Comparison of ENCODE assay signal across 1 cellular context in the genomic region with DNA sequence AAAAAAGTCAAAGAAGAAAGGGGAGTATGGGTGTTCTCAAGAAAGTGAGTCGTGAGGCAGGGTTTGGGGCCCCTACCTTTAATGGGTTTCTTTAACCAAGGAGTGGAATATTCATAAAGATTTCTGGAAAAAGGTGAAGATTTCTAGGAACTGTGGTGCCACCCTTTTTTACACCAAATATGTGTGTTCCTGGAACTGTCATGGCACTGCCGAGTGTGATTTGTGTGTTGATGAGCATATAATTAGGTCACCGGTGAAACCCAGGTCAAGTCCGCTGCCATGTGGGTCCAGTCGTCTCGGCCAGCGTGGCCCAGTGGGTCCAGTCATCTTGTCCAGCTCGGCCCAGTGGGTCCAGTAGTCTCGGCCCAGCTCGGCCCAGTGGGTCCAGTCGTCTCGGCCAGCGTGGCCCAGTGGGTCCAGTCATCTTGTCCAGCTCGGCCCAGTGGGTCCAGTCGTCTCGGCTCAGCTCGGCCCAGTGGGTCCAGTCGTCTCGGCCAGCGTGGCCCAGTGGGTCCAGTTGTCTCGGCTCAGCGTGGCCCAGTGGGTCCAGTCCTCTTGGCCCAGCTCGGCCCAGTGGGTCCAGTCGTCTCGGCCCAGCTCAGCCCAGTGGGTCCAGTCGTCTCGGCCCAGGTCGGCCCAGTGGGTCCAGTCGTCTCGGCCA.
A peak's percentile ranks its signal among the peaks of the same experiment; 100 is the strongest.
TF ChIP-seq lines count a peak whose summit lies in the region.

No MANE protein-coding gene starts in this region.

TF ChIP-seq in K562, 482 proteins besides CTCF, POLR2A, EP300 and RAD21:
- TF ChIP-seq, protein P1, sequence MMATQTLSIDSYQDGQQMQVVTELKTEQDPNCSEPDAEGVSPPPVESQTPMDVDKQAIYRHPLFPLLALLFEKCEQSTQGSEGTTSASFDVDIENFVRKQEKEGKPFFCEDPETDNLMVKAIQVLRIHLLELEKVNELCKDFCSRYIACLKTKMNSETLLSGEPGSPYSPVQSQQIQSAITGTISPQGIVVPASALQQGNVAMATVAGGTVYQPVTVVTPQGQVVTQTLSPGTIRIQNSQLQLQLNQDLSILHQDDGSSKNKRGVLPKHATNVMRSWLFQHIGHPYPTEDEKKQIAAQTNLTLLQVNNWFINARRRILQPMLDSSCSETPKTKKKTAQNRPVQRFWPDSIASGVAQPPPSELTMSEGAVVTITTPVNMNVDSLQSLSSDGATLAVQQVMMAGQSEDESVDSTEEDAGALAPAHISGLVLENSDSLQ (IDR thresholded peaks at IDR 0.05), result peak; percentile 67; the same call in 1 of the 2 replicates
- TF ChIP-seq RBM14 (IDR thresholded peaks at IDR 0.05; ENCODE audit: borderline replicate concordance, insufficient read depth, low read depth, low read length) (no peak), MCM2 (IDR thresholded peaks at IDR 0.05; ENCODE audit: low read depth) (no peak), GTF2F1 (IDR thresholded peaks at IDR 0.05; ENCODE audit: low read depth, low read length) (no peak), MEIS2 (IDR thresholded peaks at IDR 0.05; ENCODE audit: partially characterized antibody) (peak; percentile 88), EZH2 (IDR thresholded peaks at IDR 0.05; ENCODE audit: borderline replicate concordance, low read depth, low read length) (no peak), STAT5A (IDR thresholded peaks at IDR 0.05; ENCODE audit: borderline replicate concordance, low read length) (peak; percentile 24; the same call in 1 of the 2 replicates), ZNF347 (CRISPR knock-in tag; IDR thresholded peaks at IDR 0.05; ENCODE audit: low read depth) (no peak), STAT5B (CRISPR knock-in tag; IDR thresholded peaks at IDR 0.05) (no peak), PBX2 (CRISPR knock-in tag; IDR thresholded peaks at IDR 0.05; ENCODE audit: low read depth) (no peak), PBX2 (tag; conservative IDR thresholded peaks at IDR 0.05; ENCODE audit: low read depth) (0 out of 2 replicates have a peak, but pooled peaks have one; percentile 29), KLF10 (CRISPR knock-in tag; IDR thresholded peaks at IDR 0.05) (no peak), ZBTB33 (CRISPR knock-in tag; IDR thresholded peaks at IDR 0.05) (no peak), ATF7 (IDR thresholded peaks at IDR 0.05) (peak; percentile 27; the same call in 1 of the 2 replicates), ATF3 (IDR thresholded peaks at IDR 0.05) (peak; percentile 25; the same call in 1 of the 2 replicates), ATF3 (CRISPR knock-in tag; conservative IDR thresholded peaks at IDR 0.05) (no peak), NUFIP1 (IDR thresholded peaks at IDR 0.05; ENCODE audit: partially characterized antibody) (no peak), GABPB2 (CRISPR knock-in tag; conservative IDR thresholded peaks at IDR 0.05) (no peak), SAFB2 (IDR thresholded peaks at IDR 0.05; ENCODE audit: borderline replicate concordance, low read depth, low read length, severe bottlenecking) (no peak), ZNF75A (CRISPR knock-in tag; IDR thresholded peaks at IDR 0.05) (no peak)
- TF ChIP-seq, protein P2, sequence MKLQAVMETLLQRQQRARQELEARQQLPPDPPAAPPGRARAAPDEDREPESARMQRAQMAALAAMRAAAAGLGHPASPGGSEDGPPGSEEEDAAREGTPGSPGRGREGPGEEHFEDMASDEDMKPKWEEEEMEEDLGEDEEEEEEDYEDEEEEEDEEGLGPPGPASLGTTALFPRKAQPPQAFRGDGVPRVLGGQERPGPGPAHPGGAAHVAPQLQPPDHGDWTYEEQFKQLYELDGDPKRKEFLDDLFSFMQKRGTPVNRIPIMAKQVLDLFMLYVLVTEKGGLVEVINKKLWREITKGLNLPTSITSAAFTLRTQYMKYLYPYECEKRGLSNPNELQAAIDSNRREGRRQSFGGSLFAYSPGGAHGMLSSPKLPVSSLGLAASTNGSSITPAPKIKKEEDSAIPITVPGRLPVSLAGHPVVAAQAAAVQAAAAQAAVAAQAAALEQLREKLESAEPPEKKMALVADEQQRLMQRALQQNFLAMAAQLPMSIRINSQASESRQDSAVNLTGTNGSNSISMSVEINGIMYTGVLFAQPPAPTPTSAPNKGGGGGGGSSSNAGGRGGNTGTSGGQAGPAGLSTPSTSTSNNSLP (IDR thresholded peaks at IDR 0.05; ENCODE audit: borderline replicate concordance, low read depth, low read length), result no peak
